8 cellular contexts compared by ENCODE assay signal in the genomic region with DNA sequence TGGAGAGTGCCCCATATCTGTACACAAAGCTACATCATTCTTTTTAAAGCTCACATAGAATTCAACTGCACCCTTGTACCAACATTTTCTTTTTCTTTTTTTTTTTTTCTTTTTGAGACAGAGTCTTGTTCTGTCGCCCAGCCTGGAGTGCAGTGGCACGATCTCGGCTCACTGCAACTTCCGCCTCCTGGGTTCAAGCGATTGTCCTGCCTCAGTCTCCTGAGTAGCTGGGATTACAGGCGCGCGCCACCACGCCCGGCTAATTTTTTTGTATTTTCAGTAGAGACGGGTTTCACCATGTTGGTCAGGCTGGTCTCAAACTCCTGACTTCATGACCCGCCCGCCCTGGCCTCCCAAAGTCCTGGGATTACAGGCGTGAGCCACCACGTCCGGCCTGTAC. TPM values are rescaled to one million over a fixed set of nuclear protein-coding genes. Genes with fewer than 3 reads are reported as not detected.
DNase-seq lines count a peak whose midpoint lies in the region; ATAC-seq and TF ChIP-seq lines count a peak whose summit lies in the region.
"Not testable (repeated sequence)": the region's sequence is repeated elsewhere in the genome, so short reads cannot be mapped to it uniquely, and the experiment has no call there.

No MANE protein-coding gene starts in this region.

- H3K9me2 ChIP-seq in GM23338 (ENCODE audit: insufficient read depth) = not testable (repeated sequence)

- not testable (repeated sequence) for H3K27me3 Mint-ChIP-seq in GM23338 (ENCODE audit: insufficient read depth, low read depth, poor library complexity); activated T-helper 2 cell treated with anti-CD3 and anti-CD28 coated beads, Interferon-gamma antibody, Interleukin-2, Interleukin-4, amounts not matched to agents 10 μg/mL and 5 μg/mL and 100 μg/mL, durations not matched to agents 14 hours and 24 hours and 36 hours (ENCODE audit: low read depth); natural killer cell (ENCODE audit: low read depth in 2 of 2); stimulated activated memory B cell treated with anti-CD40 and anti-IgM and Interleukin-4, amounts not matched to agents 10 μg/mL and 1 μg/mL and 100 μg/mL, for 72 hours

- not testable (repeated sequence) for H3K79me2 ChIP-seq in GM23338 (replicated peaks; ENCODE audit: insufficient read depth)

- not testable (repeated sequence) for H3K9me3 ChIP-seq in A673 (ENCODE audit: low read depth, low read length, poor library complexity, severe bottlenecking); Panc1 (ENCODE audit: control insufficient read depth, insufficient read depth, low read depth, low read length)

- CTCF ChIA-PET in A673 (lab: Charles Lee); Panc1 (lab: Charles Lee): not testable (repeated sequence)

- H3K27ac ChIP-seq in A673 (ENCODE audit: low read depth, low read length, poor library complexity, severe bottlenecking); GM23338 (ENCODE audit: low read depth): not testable (repeated sequence)
- H3K27ac ChIP-seq in Panc1 (ENCODE audit: low read length) (peak overlapping the region; percentile 93), dorsolateral prefrontal cortex (peak overlapping the region in 13 of 59 donors; percentile 72 to 93 (median 89))

- not testable (repeated sequence) for H3K4me1 Mint-ChIP-seq in GM23338
- peaks cover 17% of the 10 kb centered on the region for H3K4me1 Mint-ChIP-seq in activated T-helper 2 cell treated with anti-CD3 and anti-CD28 coated beads, Interferon-gamma antibody, Interleukin-2, Interleukin-4, amounts not matched to agents 10 μg/mL and 5 μg/mL and 100 μg/mL, durations not matched to agents 14 hours and 24 hours and 36 hours (ENCODE audit: low read depth)
- peaks cover 20 to 25% of the 10 kb centered on the region in 2 donors for H3K4me1 Mint-ChIP-seq in natural killer cell
- peaks cover 29% of the 10 kb centered on the region for H3K4me1 Mint-ChIP-seq in stimulated activated memory B cell treated with anti-CD40 and anti-IgM and Interleukin-4, amounts not matched to agents 10 μg/mL and 1 μg/mL and 100 μg/mL, for 72 hours

- H3K27ac Mint-ChIP-seq in GM23338 = not testable (repeated sequence)
- peak overlapping the region; percentile 75 for H3K27ac Mint-ChIP-seq in activated T-helper 2 cell treated with anti-CD3 and anti-CD28 coated beads, Interferon-gamma antibody, Interleukin-2, Interleukin-4, amounts not matched to agents 10 μg/mL and 5 μg/mL and 100 μg/mL, durations not matched to agents 14 hours and 24 hours and 36 hours
- H3K27ac Mint-ChIP-seq in natural killer cell = peak overlapping the region; percentile 82 to 86
- peak overlapping the region; percentile 84 for H3K27ac Mint-ChIP-seq in stimulated activated memory B cell treated with anti-CD40 and anti-IgM and Interleukin-4, amounts not matched to agents 10 μg/mL and 1 μg/mL and 100 μg/mL, for 72 hours

- POLR2A ChIA-PET in A673 (lab: Charles Lee; ENCODE audit: low non-redundant PET) (interaction anchor here (0.7 kb wide), 1 partner anchor 19 kb away, joined by 8 read pairs; no protein-coding TSS in a partner anchor), Panc1 (lab: Charles Lee) (interaction anchor here (0.7 kb wide), 1 partner anchor 515 kb away, joined by 4 read pairs; no protein-coding TSS in a partner anchor)

- not testable (repeated sequence) for H3K27me3 ChIP-seq in A673 (replicated peaks; ENCODE audit: insufficient read depth, low read depth, low read length, poor library complexity); GM23338 (ENCODE audit: insufficient read depth); Panc1 (ENCODE audit: control insufficient read depth, insufficient read depth, low read length); dorsolateral prefrontal cortex

- H3F3A ChIP-seq in GM23338 (replicated peaks; ENCODE audit: low read depth) = not testable (repeated sequence)

- intact Hi-C loops in A673 (cut with micrococcal nuclease; ENCODE audit: unreplicated experiment); Panc1 (cut with micrococcal nuclease; ENCODE audit: unreplicated experiment): not testable (repeated sequence)
- intact Hi-C loops in activated T-helper 2 cell treated with anti-CD3 and anti-CD28 coated beads, Interferon-gamma antibody, Interleukin-2, Interleukin-4, amounts not matched to agents 10 μg/mL and 5 μg/mL and 100 μg/mL, durations not matched to agents 14 hours and 24 hours and 36 hours (cut with micrococcal nuclease) = loop anchor here (5.0 kb wide), 2 partner anchors 42 to 402 kb away; no protein-coding TSS in a partner anchor
- intact Hi-C loops in dorsolateral prefrontal cortex (cut with DNase I) = loop anchor here in 1 of 2 donors (2.0 kb wide), 1 partner anchor 30 kb away; no protein-coding TSS in a partner anchor
- intact Hi-C loops in natural killer cell (cut with micrococcal nuclease) = loop anchor here (5.0 kb wide), 1 partner anchor 102 kb away; a partner anchor contains a TSS

- H2AFZ ChIP-seq in GM23338 = not testable (repeated sequence)

- not testable (repeated sequence) for ATAC-seq in GM23338; Panc1; natural killer cell; stimulated activated memory B cell treated with anti-CD40 and anti-IgM and Interleukin-4, amounts not matched to agents 10 μg/mL and 1 μg/mL and 100 μg/mL, for 72 hours

- H4K20me1 ChIP-seq in GM23338 (replicated peaks; ENCODE audit: insufficient read depth) = not testable (repeated sequence)

- not testable (repeated sequence) for H3K9me3 Mint-ChIP-seq in GM23338; activated T-helper 2 cell treated with anti-CD3 and anti-CD28 coated beads, Interferon-gamma antibody, Interleukin-2, Interleukin-4, amounts not matched to agents 10 μg/mL and 5 μg/mL and 100 μg/mL, durations not matched to agents 14 hours and 24 hours and 36 hours; natural killer cell; stimulated activated memory B cell treated with anti-CD40 and anti-IgM and Interleukin-4, amounts not matched to agents 10 μg/mL and 1 μg/mL and 100 μg/mL, for 72 hours

- peak overlapping the region; percentile 77 for H3K4me2 ChIP-seq in GM23338

- in situ Hi-C loops in Panc1 (cut with HindIII; ENCODE audit: low pct_unique_long_range_greater_than_20kb, low sequenced_read_pairs) = not testable (repeated sequence)

- peaks cover 31% of the 10 kb centered on the region for H3K36me3 Mint-ChIP-seq in GM23338 (ENCODE audit: low read depth)
- H3K36me3 Mint-ChIP-seq in activated T-helper 2 cell treated with anti-CD3 and anti-CD28 coated beads, Interferon-gamma antibody, Interleukin-2, Interleukin-4, amounts not matched to agents 10 μg/mL and 5 μg/mL and 100 μg/mL, durations not matched to agents 14 hours and 24 hours and 36 hours (ENCODE audit: low read depth) = peaks cover 36% of the 10 kb centered on the region
- not testable (repeated sequence) for H3K36me3 Mint-ChIP-seq in natural killer cell
- H3K36me3 Mint-ChIP-seq in stimulated activated memory B cell treated with anti-CD40 and anti-IgM and Interleukin-4, amounts not matched to agents 10 μg/mL and 1 μg/mL and 100 μg/mL, for 72 hours = peaks cover 31% of the 10 kb centered on the region

- DNase-seq in A673 (ENCODE audit: low spot score); GM23338 (ENCODE audit: low spot score); Panc1 (ENCODE audit: low read depth, low spot score); activated T-helper 2 cell treated with anti-CD3 and anti-CD28 coated beads, Interferon-gamma antibody, Interleukin-2, Interleukin-4, amounts not matched to agents 10 μg/mL and 5 μg/mL and 100 μg/mL, durations not matched to agents 14 hours and 24 hours and 36 hours (ENCODE audit: low spot score); dorsolateral prefrontal cortex; natural killer cell: not testable (repeated sequence)

- TF ChIP-seq CTCF in A673 (conservative IDR thresholded peaks at IDR 0.05; ENCODE audit: low read depth, low read length); GM23338 (conservative IDR thresholded peaks at IDR 0.05; ENCODE audit: low read depth in 2 of 2); Panc1 (IDR thresholded peaks at IDR 0.05); dorsolateral prefrontal cortex (IDR thresholded peaks at IDR 0.05 in 54 of 56, conservative IDR thresholded peaks at IDR 0.05 in 2 of 56; ENCODE audit: low read depth in 1 of 56, partially characterized antibody in 56 of 56); natural killer cell (IDR thresholded peaks at IDR 0.05): not testable (repeated sequence)

- peaks cover 17% of the 10 kb centered on the region for H3K36me3 ChIP-seq in A673 (ENCODE audit: insufficient read depth, low read length, poor library complexity, severe bottlenecking)
- not testable (repeated sequence) for H3K36me3 ChIP-seq in GM23338 (ENCODE audit: insufficient read depth); Panc1 (ENCODE audit: control insufficient read depth, insufficient read depth, low read length)

- BruUV-seq in A673 (replicated peaks; lab: Mats Ljungman, UMichigan) = TSS peak; percentile 50
- BruUV-seq in Panc1 (replicated peaks; lab: Mats Ljungman, UMichigan) = TSS peak; percentile 72

- H3K4me3 ChIP-seq in A673 (ENCODE audit: low read depth, low read length, poor library complexity, severe bottlenecking) (peak overlapping the region; percentile 90), GM23338 (peak overlapping the region; percentile 59), Panc1 (ENCODE audit: low read depth in 2 of 2, low read length in 2 of 2) (peak overlapping the region; percentile 68 to 79), dorsolateral prefrontal cortex (peak overlapping the region in 58 of 59 donors; percentile 74 to 99 (median 93)), iPS-11a (ENCODE audit: low read depth, low read length) (peak overlapping the region; percentile 89)

- not testable (repeated sequence) for H3K4me1 ChIP-seq in A673 (ENCODE audit: insufficient read depth, low read length, poor library complexity, severe bottlenecking); GM23338 (ENCODE audit: insufficient read depth); Panc1 (ENCODE audit: control insufficient read depth, insufficient read depth, low read length)

- H3K4me3 Mint-ChIP-seq in GM23338 (peak overlapping the region; percentile 81), natural killer cell (peak overlapping the region; percentile 86)
- peak overlapping the region; percentile 83 for H3K4me3 Mint-ChIP-seq in activated T-helper 2 cell treated with anti-CD3 and anti-CD28 coated beads, Interferon-gamma antibody, Interleukin-2, Interleukin-4, amounts not matched to agents 10 μg/mL and 5 μg/mL and 100 μg/mL, durations not matched to agents 14 hours and 24 hours and 36 hours (ENCODE audit: low read depth)
- peak overlapping the region; percentile 91 for H3K4me3 Mint-ChIP-seq in stimulated activated memory B cell treated with anti-CD40 and anti-IgM and Interleukin-4, amounts not matched to agents 10 μg/mL and 1 μg/mL and 100 μg/mL, for 72 hours

RNA-seq across cellular contexts. Expression of a gene that starts 1.1 kb away (rescaled TPM):
- 19.7 and 23.2 TPM in 2 replicates for total RNA-seq in A673 (2021)
- total RNA-seq in GM23338 (2014; rRNA removed; shearing (Covaris generic)) = 14.1 and 16.2 TPM in 2 replicates
- 9.5 and 10.1 TPM in 2 replicates for polyA plus RNA-seq in GM23338 (2016; fragmentation: Nextera tagmentation; extraction: Ambion mirVana)
- total RNA-seq in Panc1 (2021; ENCODE audit: unreplicated experiment) = 15.4 TPM
- 28.3 TPM for polyA plus RNA-seq in Panc1 (2012; ENCODE audit: insufficient read length)
- 22.0 and 23.8 TPM in 2 replicates for total RNA-seq in activated T-helper 2 cell treated with anti-CD3 and anti-CD28 coated beads, Interferon-gamma antibody, Interleukin-2, Interleukin-4, amounts not matched to agents 10 μg/mL and 5 μg/mL and 100 μg/mL, durations not matched to agents 14 hours and 24 hours and 36 hours
- total RNA-seq in dorsolateral prefrontal cortex = 10 to 100 TPM in 109 of 120 experiments, 1 to 10 TPM in 11; 5.7 to 16.9 (median 12.9) TPM
- 10 to 100 TPM; 16.7 to 18.9 (median 17.6) TPM for total RNA-seq in natural killer cell

RNA-seq across cellular contexts. Expression of a gene that starts 30.7 kb away (rescaled TPM):
- total RNA-seq in A673 (2021) (153 and 156 TPM in 2 replicates), Panc1 (2021; ENCODE audit: unreplicated experiment) (122 TPM), dorsolateral prefrontal cortex (10 to 100 TPM; 13.0 to 28.3 (median 18.2) TPM), natural killer cell (10 to 100 TPM; 11.9 to 18.5 (median 14.1) TPM)
- total RNA-seq in GM23338 (2014; rRNA removed; shearing (Covaris generic)) = 133 and 134 TPM in 2 replicates
- 136 and 137 TPM in 2 replicates for polyA plus RNA-seq in GM23338 (2016; fragmentation: Nextera tagmentation; extraction: Ambion mirVana)
- 167 TPM for polyA plus RNA-seq in Panc1 (2012; ENCODE audit: insufficient read length)
- total RNA-seq in activated T-helper 2 cell treated with anti-CD3 and anti-CD28 coated beads, Interferon-gamma antibody, Interleukin-2, Interleukin-4, amounts not matched to agents 10 μg/mL and 5 μg/mL and 100 μg/mL, durations not matched to agents 14 hours and 24 hours and 36 hours = 111 and 112 TPM in 2 replicates
